ENCODE assay signal across 22 cellular contexts in the genomic region with DNA sequence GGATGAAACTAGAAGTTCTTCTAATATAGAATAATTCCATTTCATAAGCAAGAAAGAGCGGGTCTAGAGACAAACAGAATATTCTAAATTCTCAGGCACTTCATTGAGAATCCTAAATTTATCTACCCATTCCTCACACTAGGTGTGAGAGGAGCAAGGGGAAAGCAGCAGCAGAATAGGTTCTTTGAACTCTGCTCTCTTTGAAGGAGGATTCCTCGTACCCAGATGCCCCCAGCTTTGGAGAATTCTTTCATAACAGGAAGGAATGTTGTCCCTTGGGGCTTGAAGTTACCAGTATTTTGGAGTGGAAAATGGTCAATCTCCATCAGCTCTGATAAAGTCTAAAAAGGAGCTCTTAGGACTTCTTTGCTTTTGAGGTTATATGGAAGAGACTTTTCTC. TPM values are rescaled to one million over a fixed set of nuclear protein-coding genes. Genes with fewer than 3 reads are reported as not detected.
DNase-seq lines count a peak whose midpoint lies in the region; ATAC-seq, FAIRE-seq and TF ChIP-seq lines count a peak whose summit lies in the region.
"Had no signal": no experiment of that assay in that cellular context is flagged by ENCODE, and none has a peak within 500 bp of the region (broad histone marks: within the 10 kb centered on the region; RNA-seq: fewer than 3 reads in every experiment).

No MANE protein-coding gene starts in this region.

- ATAC-seq in WTC11 (peak; percentile 53), sciatic nerve (peak; percentile 46)
- ATAC-seq: GM12878, HCT116, K562 had no signal

- no peak overlapping the region for H3K4me3 Mint-ChIP-seq in WTC11
- no peak overlapping the region for H3K4me3 Mint-ChIP-seq in activated CD4-positive, alpha-beta T cell treated with anti-CD3 and anti-CD28 coated beads, Interleukin-2, amount 10 ng/mL, durations not matched to agents 24 days and 14 days
- H3K4me3 Mint-ChIP-seq: CD14-positive monocyte; CD4-positive, alpha-beta memory T cell; HFFc6 had no signal

- no peaks in the 10 kb centered on the region for H3K4me1 Mint-ChIP-seq in WTC11
- no peaks in the 10 kb centered on the region for H3K4me1 Mint-ChIP-seq in activated CD4-positive, alpha-beta T cell treated with anti-CD3 and anti-CD28 coated beads, Interleukin-2, amount 10 ng/mL, durations not matched to agents 24 days and 14 days
- H3K4me1 Mint-ChIP-seq: CD14-positive monocyte; CD4-positive, alpha-beta memory T cell had no signal

- intact Hi-C loops in sciatic nerve (cut with DNase I): no loop called here
- intact Hi-C loops in activated CD4-positive, alpha-beta T cell treated with anti-CD3 and anti-CD28 coated beads, Interleukin-2, amount 10 ng/mL, durations not matched to agents 24 days and 14 days (cut with micrococcal nuclease): no loop called here

- TF ChIP-seq CTCF in D721Med (IDR thresholded peaks at IDR 0.05; ENCODE audit: insufficient read depth, missing control alignments) (no peak), WTC11 (IDR thresholded peaks at IDR 0.05) (no peak)

- POLR2A ChIA-PET in WTC11 (lab: Charles Lee): no interaction called here

- FAIRE-seq in D721Med (lab: Jason Lieb, UNC): peak; percentile 44
- FAIRE-seq: GM12878, GM19239, H54, K562 had no signal

- H3K36me3 Mint-ChIP-seq in WTC11: no peaks in the 10 kb centered on the region
- no peaks in the 10 kb centered on the region for H3K36me3 Mint-ChIP-seq in activated CD4-positive, alpha-beta T cell treated with anti-CD3 and anti-CD28 coated beads, Interleukin-2, amount 10 ng/mL, durations not matched to agents 24 days and 14 days (ENCODE audit: low read depth)

- CTCF ChIA-PET in WTC11 (lab: Charles Lee): no interaction called here

- H3K9me3 Mint-ChIP-seq in WTC11: no peaks in the 10 kb centered on the region
- peaks cover 18% of the 10 kb centered on the region for H3K9me3 Mint-ChIP-seq in activated CD4-positive, alpha-beta T cell treated with anti-CD3 and anti-CD28 coated beads, Interleukin-2, amount 10 ng/mL, durations not matched to agents 24 days and 14 days

- no peak for DNase-seq in D721Med (ENCODE audit: insufficient read length, low spot score)
- DNase-seq in WTC11 (ENCODE audit: low spot score): no peak
- DNase-seq in islet precursor cell: peak; percentile 61
- no peak for DNase-seq in sciatic nerve (ENCODE audit: low spot score)
- no peak for DNase-seq in activated CD4-positive, alpha-beta T cell treated with anti-CD3 and anti-CD28 coated beads, Interleukin-2, amount 10 ng/mL, durations not matched to agents 24 days and 14 days
- no peak for DNase-seq in DMS153 (lab: John Stamatoyannopoulos, UW)
- DNase-seq in anterior cingulate cortex (lab: John Stamatoyannopoulos, UW): no peak
- DNase-seq: 8988T; Calu3; CD4-positive, alpha-beta memory T cell; DMS 273 treated with DMSO at 0.1 percent for 48 hours; GF-D8; GM23248; HFFc6; IMR-90 had no signal

- no peaks in the 10 kb centered on the region; the same call in 1 of the 2 replicates for H3K27me3 Mint-ChIP-seq in WTC11 (ENCODE audit: low read depth)
- H3K27me3 Mint-ChIP-seq in activated CD4-positive, alpha-beta T cell treated with anti-CD3 and anti-CD28 coated beads, Interleukin-2, amount 10 ng/mL, durations not matched to agents 24 days and 14 days: no peaks in the 10 kb centered on the region
- H3K27me3 Mint-ChIP-seq: CD4-positive, alpha-beta memory T cell had no signal

- H3K27ac Mint-ChIP-seq in WTC11: no peak overlapping the region
- H3K27ac Mint-ChIP-seq in activated CD4-positive, alpha-beta T cell treated with anti-CD3 and anti-CD28 coated beads, Interleukin-2, amount 10 ng/mL, durations not matched to agents 24 days and 14 days: no peak overlapping the region
- H3K27ac Mint-ChIP-seq: CD14-positive monocyte, HFFc6 had no signal

TF ChIP-seq in WTC11, 78 proteins besides CTCF, POLR2A, EP300 and RAD21:
- TF ChIP-seq, protein P1, sequence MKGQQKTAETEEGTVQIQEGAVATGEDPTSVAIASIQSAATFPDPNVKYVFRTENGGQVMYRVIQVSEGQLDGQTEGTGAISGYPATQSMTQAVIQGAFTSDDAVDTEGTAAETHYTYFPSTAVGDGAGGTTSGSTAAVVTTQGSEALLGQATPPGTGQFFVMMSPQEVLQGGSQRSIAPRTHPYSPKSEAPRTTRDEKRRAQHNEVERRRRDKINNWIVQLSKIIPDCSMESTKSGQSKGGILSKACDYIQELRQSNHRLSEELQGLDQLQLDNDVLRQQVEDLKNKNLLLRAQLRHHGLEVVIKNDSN (CRISPR knock-in tag; IDR thresholded peaks at IDR 0.05): no peak
- TF ChIP-seq TCF7 (CRISPR knock-in tag; IDR thresholded peaks at IDR 0.05; ENCODE audit: low read depth) (no peak), ESRRA (CRISPR knock-in tag; IDR thresholded peaks at IDR 0.05; ENCODE audit: borderline replicate concordance) (no peak), GTF2I (CRISPR knock-in tag; conservative IDR thresholded peaks at IDR 0.05) (no peak), CREB1 (CRISPR knock-in tag; IDR thresholded peaks at IDR 0.05) (no peak), ATF1 (CRISPR knock-in tag; IDR thresholded peaks at IDR 0.05) (no peak)
- TF ChIP-seq, protein P2, sequence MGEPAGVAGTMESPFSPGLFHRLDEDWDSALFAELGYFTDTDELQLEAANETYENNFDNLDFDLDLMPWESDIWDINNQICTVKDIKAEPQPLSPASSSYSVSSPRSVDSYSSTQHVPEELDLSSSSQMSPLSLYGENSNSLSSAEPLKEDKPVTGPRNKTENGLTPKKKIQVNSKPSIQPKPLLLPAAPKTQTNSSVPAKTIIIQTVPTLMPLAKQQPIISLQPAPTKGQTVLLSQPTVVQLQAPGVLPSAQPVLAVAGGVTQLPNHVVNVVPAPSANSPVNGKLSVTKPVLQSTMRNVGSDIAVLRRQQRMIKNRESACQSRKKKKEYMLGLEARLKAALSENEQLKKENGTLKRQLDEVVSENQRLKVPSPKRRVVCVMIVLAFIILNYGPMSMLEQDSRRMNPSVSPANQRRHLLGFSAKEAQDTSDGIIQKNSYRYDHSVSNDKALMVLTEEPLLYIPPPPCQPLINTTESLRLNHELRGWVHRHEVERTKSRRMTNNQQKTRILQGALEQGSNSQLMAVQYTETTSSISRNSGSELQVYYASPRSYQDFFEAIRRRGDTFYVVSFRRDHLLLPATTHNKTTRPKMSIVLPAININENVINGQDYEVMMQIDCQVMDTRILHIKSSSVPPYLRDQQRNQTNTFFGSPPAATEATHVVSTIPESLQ (CRISPR knock-in tag; IDR thresholded peaks at IDR 0.05): no peak
- TF ChIP-seq, protein P3, sequence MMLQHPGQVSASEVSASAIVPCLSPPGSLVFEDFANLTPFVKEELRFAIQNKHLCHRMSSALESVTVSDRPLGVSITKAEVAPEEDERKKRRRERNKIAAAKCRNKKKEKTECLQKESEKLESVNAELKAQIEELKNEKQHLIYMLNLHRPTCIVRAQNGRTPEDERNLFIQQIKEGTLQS (CRISPR knock-in tag; conservative IDR thresholded peaks at IDR 0.05): no peak
TF ChIP-seq in WTC11: peak in this region for 0.

RNA-seq across cellular contexts. Expression of a gene that starts 59.7 kb away (rescaled TPM):
- total RNA-seq in WTC11 (2021) (3.8 to 6.9 TPM (median 4.0 TPM) in 3 replicates), sciatic nerve (27.0 TPM)
- 3.9 and 5.5 TPM in 2 replicates for total RNA-seq in activated CD4-positive, alpha-beta T cell treated with anti-CD3 and anti-CD28 coated beads, Interleukin-2, amount 10 ng/mL, durations not matched to agents 24 days and 14 days
- total RNA-seq: GM23248, HFFc6, HT1080 had no signal
